Comparison of ENCODE assay signal across 20 cellular contexts in the genomic region with DNA sequence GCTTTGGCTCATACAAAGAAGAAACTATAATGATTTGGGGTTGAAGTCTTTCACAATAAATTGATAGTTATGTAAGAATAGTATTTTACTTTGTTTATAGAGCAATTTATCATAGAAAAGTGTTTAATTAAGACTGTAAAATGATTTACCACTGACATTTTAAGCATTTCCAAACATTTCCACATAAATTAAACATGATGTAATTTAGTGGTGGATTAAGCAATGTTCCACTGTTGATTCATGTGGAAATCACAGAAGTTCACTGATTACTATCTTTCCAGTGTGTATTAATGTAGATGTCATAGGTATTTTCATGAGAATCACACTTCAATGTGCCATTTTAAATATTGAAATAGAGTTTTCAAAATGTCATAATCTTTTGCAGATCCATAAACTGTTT. TPM values are rescaled to one million over a fixed set of nuclear protein-coding genes. Genes with fewer than 3 reads are reported as not detected.
DNase-seq lines count a peak whose midpoint lies in the region; ATAC-seq and TF ChIP-seq lines count a peak whose summit lies in the region.
"Had no signal": no experiment of that assay in that cellular context is flagged by ENCODE, and none has a peak within 500 bp of the region (broad histone marks: within the 10 kb centered on the region; RNA-seq: fewer than 3 reads in every experiment).

No MANE protein-coding gene starts in this region.

- ATAC-seq in HG02571 (IDR thresholded peaks at IDR 0.05; ENCODE audit: unreplicated experiment), result no peak
- no peak for ATAC-seq in HG02840 (IDR thresholded peaks at IDR 0.05; ENCODE audit: low FRiP score, unreplicated experiment)
- no peak for ATAC-seq in activated CD4-positive, CD25-positive, alpha-beta regulatory T cell treated with anti-CD3 and anti-CD28 coated beads, Interleukin-2, amount 50 U/mL, for 24 hours
- no peak for ATAC-seq in left colon
- ATAC-seq: CD8-positive, alpha-beta T cell; stimulated activated naive CD8-positive, alpha-beta T cell treated with anti-CD3 and anti-CD28 coated beads, Interleukin-15, amount 100 ng/mL, for 72 hours had no signal

- DNase-seq in AG09319 (ENCODE audit: extremely low read depth, low read depth) (peak; percentile 14), LHCN-M2 (ENCODE audit: low read depth) (peak; percentile 12), astrocyte of the spinal cord (ENCODE audit: low read depth, low spot score) (peak; percentile 9), iris pigment epithelial cell (ENCODE audit: low read depth) (peak; percentile 54), left colon (no peak)
- DNase-seq: activated naive CD4-positive, alpha-beta T cell treated with anti-CD3 and anti-CD28 coated beads, Interleukin-2, amount 50 U/mL, for 16 hours; activated T-cell treated with anti-CD3 and anti-CD28 coated beads for 4 hours; CD8-positive, alpha-beta T cell; DMS79 treated with DMSO at 0.1 percent for 48 hours; esophagus squamous epithelium; HFFc6; hippocampal formation; kidney; NCI-H524 treated with DMSO at 0.1 percent for 48 hours; stimulated activated naive CD8-positive, alpha-beta T cell treated with anti-CD3 and anti-CD28 coated beads, Interleukin-15, amount 100 ng/mL, for 72 hours; upper lobe of left lung had no signal

- in situ Hi-C loops in astrocyte of the spinal cord (cut with HindIII; ENCODE audit: low sequenced_read_pairs), result no loop called here

- TF ChIP-seq CTCF in AG09319 (IDR thresholded peaks at IDR 0.05; ENCODE audit: low read depth, low read length), result no peak
- TF ChIP-seq CTCF in astrocyte of the spinal cord (IDR thresholded peaks at IDR 0.05; ENCODE audit: low read depth, low read length), result no peak

- intact Hi-C loops in left colon (cut with DNase I, micrococcal nuclease), result no loop called here

- no peak overlapping the region for H3K4me3 ChIP-seq in astrocyte of the spinal cord (ENCODE audit: low read depth, low read length)
- H3K4me3 ChIP-seq: esophagus squamous epithelium, upper lobe of left lung had no signal

RNA-seq across cellular contexts. Expression of gene GRB14, which starts 40.1 kb away (rescaled TPM):
- total RNA-seq in LHCN-M2 (2014; rRNA removed), result 0.34 and 0.77 TPM in 2 replicates
- polyA plus RNA-seq in LHCN-M2 (2012), result 0.39 TPM
- 1 to 10 TPM; 1.2 to 1.6 TPM for total RNA-seq in left colon
- total RNA-seq: CD8-positive, alpha-beta T cell had no signal
- polyA plus RNA-seq: IgD-negative memory B cell had no signal

Comparison
In these comparisons a context has a peak if more than half of its experiments do, and no peak if none do; other contexts are left out.
1. DNase-seq: peak in AG09319 (single experiment), LHCN-M2 (single experiment), astrocyte of the spinal cord (single experiment) and iris pigment epithelial cell (single experiment); none in left colon (0 of 2).